ENCODE assay signal across 17 cellular contexts in the genomic region with DNA sequence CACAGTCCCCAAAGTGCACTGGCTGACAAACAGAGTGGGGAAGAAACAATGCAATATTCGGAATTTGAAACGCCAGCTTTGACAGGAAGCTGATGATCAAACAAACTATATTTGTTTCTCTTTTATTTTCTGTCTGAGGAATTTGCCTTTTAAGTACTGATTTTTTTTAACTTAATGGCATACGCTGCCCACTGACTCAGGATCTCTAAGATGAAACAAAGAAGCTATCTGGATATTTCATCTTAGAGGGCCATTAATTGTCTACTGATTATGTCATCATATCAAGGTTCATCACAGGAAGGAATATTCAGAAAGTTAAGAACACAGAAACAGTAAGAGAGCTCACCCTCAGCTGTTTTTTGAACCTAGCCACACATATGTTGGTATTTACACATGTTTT.
DNase-seq lines count a peak whose midpoint lies in the region; ATAC-seq, FAIRE-seq and TF ChIP-seq lines count a peak whose summit lies in the region.
"Had no signal": no experiment of that assay in that cellular context is flagged by ENCODE, and none has a peak within 500 bp of the region (broad histone marks: within the 10 kb centered on the region; RNA-seq: fewer than 3 reads in every experiment).

No MANE protein-coding gene starts in this region.

- TF ChIP-seq POLR2A in H1 (IDR thresholded peaks at IDR 0.05; ENCODE audit: control extremely low read depth in 1 of 2, low read depth in 2 of 2, low read length in 2 of 2): no peak

- TF ChIP-seq CTCF in H1 (IDR thresholded peaks at IDR 0.05; ENCODE audit: control extremely low read depth in 1 of 3, insufficient read depth in 1 of 3, low read depth in 1 of 3, low read length in 3 of 3) (no peak), osteoblast (IDR thresholded peaks at IDR 0.05; ENCODE audit: extremely low read depth, low read depth, low read length) (no peak)

- no peak overlapping the region for H3K56ac ChIP-seq in H1 (replicated peaks; ENCODE audit: insufficient read length, low read depth, low read length)

- DNase-seq in GM18507 (ENCODE audit: extremely low spot score, insufficient read length, low read depth) (no peak), M059J (ENCODE audit: low read depth) (peak; percentile 30), H1 (ENCODE audit: low read depth in 1 of 2, low spot score in 2 of 2) (no peak), osteoblast (ENCODE audit: insufficient read length, low spot score, missing footprints) (peak; percentile 19)
- DNase-seq in stimulated activated CD4-positive, alpha-beta T cell treated with anti-CD3 and anti-CD28 coated beads, Interleukin-4, amount 100 ng/mL, for 1 hour: no peak
- DNase-seq: CD8-positive, alpha-beta T cell; COR-L47; DMS153; DND-41; GDM1; HCEC 1CT; KBM-7 had no signal

- no peak overlapping the region for H3K18ac ChIP-seq in H1 (ENCODE audit: extremely low read depth, low read length)

- no peaks in the 10 kb centered on the region for H3K23me2 ChIP-seq in H1 (ENCODE audit: low read depth, low read length)

- no peaks in the 10 kb centered on the region for H3K79me2 ChIP-seq in H1 (ENCODE audit: control insufficient read depth in 1 of 2, insufficient read depth in 2 of 2, low read length in 2 of 2)
- no peaks in the 10 kb centered on the region for H3K79me2 ChIP-seq in osteoblast (ENCODE audit: insufficient read depth, low read length)

- H3K4me3 ChIP-seq in H1 (ENCODE audit: extremely low read depth in 1 of 4, insufficient read depth in 2 of 4, low read depth in 3 of 4, low read length in 4 of 4) (no peak overlapping the region), osteoblast (ENCODE audit: insufficient read depth, low read length) (no peak overlapping the region)

- peaks cover 4 to 5% of the 10 kb centered on the region in 2 experiments; a peak in 3 of 4 replicates for H3K9me3 ChIP-seq in H1 (ENCODE audit: insufficient read depth in 2 of 2, low read depth in 1 of 2, low read length in 1 of 2)
- no peaks in the 10 kb centered on the region for H3K9me3 ChIP-seq in osteoblast (ENCODE audit: low read depth, low read length)

- no peak overlapping the region for H3K4me2 ChIP-seq in H1 (ENCODE audit: insufficient read depth in 1 of 2, low read depth in 2 of 2, low read length in 2 of 2)
- H3K4me2 ChIP-seq in osteoblast (ENCODE audit: insufficient read depth, low read length): no peak overlapping the region

- H3K27ac ChIP-seq in H1 (ENCODE audit: low read depth, low read length) (no peak overlapping the region), osteoblast (ENCODE audit: low read depth, low read length) (no peak overlapping the region)
- H3K27ac ChIP-seq: HL-60 had no signal

- CTCF ChIA-PET in H1 (lab: Charles Lee; ENCODE audit: partially characterized antibody): interaction anchor here (1.0 to 1.3 kb wide), 2 partner anchors 41 to 189 kb away, joined by 3 read pairs; no protein-coding TSS in a partner anchor

- H3K27me3 ChIP-seq in H1 (replicated peaks in 1 of 4; ENCODE audit: control insufficient read depth in 3 of 4, extremely low read depth in 1 of 4, insufficient read depth in 3 of 4, low read length in 3 of 4) (no peaks in the 10 kb centered on the region), osteoblast (ENCODE audit: insufficient read depth, low read length) (no peaks in the 10 kb centered on the region)

- H2BK12ac ChIP-seq in H1 (ENCODE audit: low read depth, low read length): no peak overlapping the region

- ATAC-seq in GM18870 (IDR thresholded peaks at IDR 0.05; ENCODE audit: unreplicated experiment) (no peak), GM19467 (IDR thresholded peaks at IDR 0.05; ENCODE audit: unreplicated experiment) (no peak)
- ATAC-seq: CD8-positive, alpha-beta T cell had no signal

- H4K91ac ChIP-seq in H1 (replicated peaks; ENCODE audit: insufficient read length, low read length): no peak overlapping the region

- no peak overlapping the region for H3K9ac ChIP-seq in H1 (replicated peaks in 1 of 4; ENCODE audit: extremely low read depth in 1 of 4, low read depth in 3 of 4, low read length in 3 of 4)

- no peak overlapping the region for H2BK120ac ChIP-seq in H1 (replicated peaks; ENCODE audit: low read depth, low read length)

- POLR2A ChIA-PET in H1 (lab: Charles Lee; ENCODE audit: partially characterized antibody): interaction anchor here (1.6 kb wide), 1 partner anchor 8 kb away, joined by 4 read pairs; no protein-coding TSS in a partner anchor

- H3K79me1 ChIP-seq in H1 (ENCODE audit: low read depth, low read length): no peaks in the 10 kb centered on the region

- H2AFZ ChIP-seq in H1 (ENCODE audit: low read length) (peak overlapping the region; percentile 69; the same call in 1 of the 2 replicates), osteoblast (ENCODE audit: low read length) (peak overlapping the region; percentile 64)

- TF ChIP-seq EP300 in H1 (IDR thresholded peaks at IDR 0.05; ENCODE audit: borderline replicate concordance in 1 of 2, low read depth in 2 of 2, low read length in 2 of 2): no peak

- TF ChIP-seq RAD21 in H1 (IDR thresholded peaks at IDR 0.05 in 1 of 2, conservative IDR thresholded peaks at IDR 0.05 in 1 of 2; ENCODE audit: low read depth in 2 of 2, low read length in 2 of 2): no peak

- H3K4ac ChIP-seq in H1 (replicated peaks; ENCODE audit: insufficient read length, low read depth, low read length): no peak overlapping the region

- FAIRE-seq in GM18507 (lab: Jason Lieb, UNC) (peak; percentile 9), H1 (lab: Jason Lieb, UNC) (no peak)
- FAIRE-seq: A204.1, D721Med had no signal

- H4K20me1 ChIP-seq in H1 (replicated peaks in 1 of 2; ENCODE audit: control insufficient read depth in 1 of 2, insufficient read depth in 2 of 2, low read length in 2 of 2) (no peaks in the 10 kb centered on the region), osteoblast (ENCODE audit: insufficient read depth, low read length) (no peaks in the 10 kb centered on the region)

- H3K4me1 ChIP-seq in H1 (replicated peaks in 1 of 4; ENCODE audit: control insufficient read depth in 3 of 4, insufficient read depth in 4 of 4, low read length in 3 of 4): no peaks in the 10 kb centered on the region
- H3K4me1 ChIP-seq in osteoblast (ENCODE audit: insufficient read depth, low read length): peaks cover 5% of the 10 kb centered on the region

- H2BK5ac ChIP-seq in H1 (ENCODE audit: low read depth, low read length): no peak overlapping the region

- WGBS in H1 (ENCODE audit: extremely low coverage in 1 of 2, insufficient coverage in 1 of 2, insufficient read length in 1 of 2, insufficient replicate concordance in 2 of 2, low coverage in 1 of 2, low lambda C conversion rate in 2 of 2, missing lambda C conversion rate in 1 of 2), 2 experiments: 77% methylated on average over 3 of the region's 3 CpGs; no CpG with 5 or more reads in 1 of the 2 experiments

- no peak overlapping the region for H3K14ac ChIP-seq in H1 (ENCODE audit: insufficient read length)

- no peak overlapping the region for H4K8ac ChIP-seq in H1 (ENCODE audit: extremely low read depth, insufficient read depth, low read length)

- H2BK20ac ChIP-seq in H1 (ENCODE audit: low read length): no peak overlapping the region

- H2BK15ac ChIP-seq in H1 (ENCODE audit: low read length): no peak overlapping the region

- H4K5ac ChIP-seq in H1 (ENCODE audit: insufficient read length, low read depth, low read length): no peak overlapping the region

- H3K36me3 ChIP-seq in H1 (ENCODE audit: control insufficient read depth in 2 of 4, insufficient read depth in 4 of 4, low read length in 3 of 4) (no peaks in the 10 kb centered on the region; a peak in 1 of 8 replicates), osteoblast (ENCODE audit: insufficient read depth, low read length) (no peaks in the 10 kb centered on the region)

- no peak overlapping the region for H3K23ac ChIP-seq in H1 (ENCODE audit: insufficient read length)

- H2AK5ac ChIP-seq in H1 (ENCODE audit: low read depth, low read length): no peak overlapping the region

TF ChIP-seq in H1, 55 proteins besides CTCF, POLR2A, EP300 and RAD21:
- no peak for TF ChIP-seq GTF2F1 (IDR thresholded peaks at IDR 0.05; ENCODE audit: borderline replicate concordance, low read depth, low read length)
- TF ChIP-seq, protein P1, sequence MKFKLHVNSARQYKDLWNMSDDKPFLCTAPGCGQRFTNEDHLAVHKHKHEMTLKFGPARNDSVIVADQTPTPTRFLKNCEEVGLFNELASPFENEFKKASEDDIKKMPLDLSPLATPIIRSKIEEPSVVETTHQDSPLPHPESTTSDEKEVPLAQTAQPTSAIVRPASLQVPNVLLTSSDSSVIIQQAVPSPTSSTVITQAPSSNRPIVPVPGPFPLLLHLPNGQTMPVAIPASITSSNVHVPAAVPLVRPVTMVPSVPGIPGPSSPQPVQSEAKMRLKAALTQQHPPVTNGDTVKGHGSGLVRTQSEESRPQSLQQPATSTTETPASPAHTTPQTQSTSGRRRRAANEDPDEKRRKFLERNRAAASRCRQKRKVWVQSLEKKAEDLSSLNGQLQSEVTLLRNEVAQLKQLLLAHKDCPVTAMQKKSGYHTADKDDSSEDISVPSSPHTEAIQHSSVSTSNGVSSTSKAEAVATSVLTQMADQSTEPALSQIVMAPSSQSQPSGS (IDR thresholded peaks at IDR 0.05; ENCODE audit: low read length): no peak
- TF ChIP-seq BRCA1 (IDR thresholded peaks at IDR 0.05; ENCODE audit: low read depth, low read length): no peak
- no peak for TF ChIP-seq TEAD4 (IDR thresholded peaks at IDR 0.05; ENCODE audit: low read depth, low read length)

Comparison
In these comparisons a context has a peak if more than half of its experiments do, and no peak if none do; other contexts are left out.
1. DNase-seq: peak in M059J (single experiment) and osteoblast (single experiment); none in GM18507 (single experiment), H1 (0 of 2) and stimulated activated CD4-positive, alpha-beta T cell treated with anti-CD3 and anti-CD28 coated beads, Interleukin-4, amount 100 ng/mL, for 1 hour (single experiment).